In the genomic region with DNA sequence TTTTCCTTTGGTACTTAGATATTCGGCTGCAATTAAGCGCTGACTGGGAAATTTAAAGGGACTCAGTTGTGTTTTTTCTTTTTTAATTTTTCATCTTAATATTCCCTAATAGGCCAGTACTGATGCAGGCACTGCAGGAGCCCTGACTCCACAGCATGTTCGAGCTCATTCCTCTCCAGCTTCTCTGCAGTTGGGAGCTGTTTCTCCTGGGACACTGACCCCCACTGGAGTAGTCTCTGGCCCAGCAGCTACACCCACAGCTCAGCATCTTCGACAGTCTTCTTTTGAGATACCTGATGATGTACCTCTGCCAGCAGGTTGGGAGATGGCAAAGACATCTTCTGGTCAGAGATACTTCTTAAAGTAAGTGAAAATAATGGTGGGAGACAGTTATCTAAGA, we compare ENCODE assay signal across 17 cellular contexts. TPM values are rescaled to one million over a fixed set of nuclear protein-coding genes. Genes with fewer than 3 reads are reported as not detected.
DNase-seq lines count a peak whose midpoint lies in the region; ATAC-seq and TF ChIP-seq lines count a peak whose summit lies in the region.
"Had no signal": no experiment of that assay in that cellular context is flagged by ENCODE, and none has a peak within 500 bp of the region (broad histone marks: within the 10 kb centered on the region; RNA-seq: fewer than 3 reads in every experiment).

No MANE protein-coding gene starts in this region.

- H3K9me3 Mint-ChIP-seq in Calu3 (ENCODE audit: low read depth, unreplicated experiment): no peaks in the 10 kb centered on the region
- H3K9me3 Mint-ChIP-seq: activated naive CD8-positive, alpha-beta T cell treated with anti-CD3 and anti-CD28 coated beads, Interleukin-2, amount 10 ng/mL, durations not matched to agents 7 days and 5 days had no signal

- H3K4me3 Mint-ChIP-seq in Calu3 (ENCODE audit: low read depth, unreplicated experiment): peak overlapping the region; percentile 63
- H3K4me3 Mint-ChIP-seq: activated naive CD8-positive, alpha-beta T cell treated with anti-CD3 and anti-CD28 coated beads, Interleukin-2, amount 10 ng/mL, durations not matched to agents 7 days and 5 days had no signal

- peak overlapping the region; percentile 60 for H3K27ac Mint-ChIP-seq in Calu3 (ENCODE audit: unreplicated experiment)
- H3K27ac Mint-ChIP-seq: activated naive CD8-positive, alpha-beta T cell treated with anti-CD3 and anti-CD28 coated beads, Interleukin-2, amount 10 ng/mL, durations not matched to agents 7 days and 5 days had no signal

- H3K4me3 ChIP-seq in WI38 (ENCODE audit: low read depth, low read length): peak overlapping the region; percentile 93
- H3K4me3 ChIP-seq in foreskin fibroblast (ENCODE audit: low read depth in 1 of 2, low read length in 2 of 2): peak overlapping the region; percentile 81 to 90
- H3K4me3 ChIP-seq: SK-N-MC had no signal

- H3K36me3 Mint-ChIP-seq in Calu3 (ENCODE audit: insufficient read depth, unreplicated experiment): peaks cover 47% of the 10 kb centered on the region
- H3K36me3 Mint-ChIP-seq: activated naive CD8-positive, alpha-beta T cell treated with anti-CD3 and anti-CD28 coated beads, Interleukin-2, amount 10 ng/mL, durations not matched to agents 7 days and 5 days had no signal

- H3K27me3 Mint-ChIP-seq in Calu3 (ENCODE audit: unreplicated experiment): no peaks in the 10 kb centered on the region

- ATAC-seq in GM19452 (IDR thresholded peaks at IDR 0.05; ENCODE audit: unreplicated experiment): no peak
- ATAC-seq: left ventricle myocardium superior had no signal

- H3K4me1 Mint-ChIP-seq in Calu3 (ENCODE audit: low read depth, unreplicated experiment): peaks cover 32% of the 10 kb centered on the region

- CTCF ChIA-PET in Calu3 (lab: Charles Lee): interaction anchor here (1.3 kb wide), 1 partner anchor 106 kb away, joined by 3 read pairs; no protein-coding TSS in a partner anchor

- intact Hi-C loops in Calu3 (cut with micrococcal nuclease; ENCODE audit: unreplicated experiment): loop anchor here (5.0 kb wide), 2 partner anchors 113 to 197 kb away; partner anchors contain the start of genes ANGPTL5 and CEP126
- intact Hi-C loops in posterior vena cava (cut with DNase I): loop anchor here (5.0 to 10.0 kb wide), 3 partner anchors 61 to 161 kb away; no protein-coding TSS in a partner anchor

- TF ChIP-seq CTCF in Calu3 (IDR thresholded peaks at IDR 0.05; ENCODE audit: unreplicated experiment) (no peak), WI38 (IDR thresholded peaks at IDR 0.05; ENCODE audit: low read depth, low read length) (no peak), foreskin fibroblast (IDR thresholded peaks at IDR 0.05; ENCODE audit: low read depth, low read length) (no peak)

- DNase-seq in Calu3 (no peak), foreskin fibroblast (peak in 1 of 2 donors; percentile 29), retina (peak; percentile 13), NCI-H2107 treated with DMSO at 0.1 percent for 48 hours (lab: John Stamatoyannopoulos, UW; ENCODE audit: unreplicated experiment) (no peak), posterior vena cava (ENCODE audit: low spot score) (no peak), medulla oblongata (ENCODE audit: extremely low spot score) (no peak)
- DNase-seq: activated CD8-positive, alpha-beta memory T cell treated with anti-CD3 and anti-CD28 coated beads, Interleukin-2, amount 50 U/mL, for 4 hours; activated naive CD8-positive, alpha-beta T cell treated with anti-CD3 and anti-CD28 coated beads, Interleukin-2, amount 10 ng/mL, durations not matched to agents 7 days and 5 days; BE2C; head of caudate nucleus; left ventricle myocardium superior; NCI-H2081; stimulated activated CD4-positive, alpha-beta T cell treated with anti-CD3 and anti-CD28 coated beads, Interleukin-2, amount 100 ng/mL, for 24 hours; WERI-Rb-1 had no signal

- no TSS peak for BruUV-seq in Calu3 (replicated peaks; lab: Mats Ljungman, UMichigan)

RNA-seq across cellular contexts. Expression of gene YAP1, which starts 3.8 kb away (rescaled TPM):
- total RNA-seq in Calu3 (2022): 57.5 and 64.7 TPM in 2 replicates
- total RNA-seq in posterior vena cava: 100 to 1,000 TPM; 203 to 281 TPM
